In the genomic region with DNA sequence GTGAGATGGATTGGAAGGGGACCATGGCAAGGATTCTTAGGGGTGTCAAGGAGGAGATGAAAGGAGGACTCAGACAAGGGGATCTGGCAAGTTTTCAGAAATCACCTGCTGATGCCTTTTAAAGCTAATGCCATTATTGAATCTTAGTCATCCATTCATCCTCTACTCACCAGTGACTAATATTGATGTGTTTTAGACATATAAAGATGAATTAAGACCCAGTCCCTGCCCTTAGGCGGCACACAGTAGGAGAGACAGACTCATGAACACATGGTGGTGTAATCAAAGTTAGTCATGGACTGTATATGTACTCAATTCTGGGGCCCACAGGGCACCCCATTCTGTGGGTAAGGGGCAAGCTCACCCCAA, we compare ENCODE assay signal across 22 cellular contexts. TPM values are rescaled to one million over a fixed set of nuclear protein-coding genes. Genes with fewer than 3 reads are reported as not detected.
A peak's percentile ranks its signal among the peaks of the same experiment; 100 is the strongest.
DNase-seq lines count a peak whose midpoint lies in the region; ATAC-seq and TF ChIP-seq lines count a peak whose summit lies in the region.
"Had no signal": no experiment of that assay in that cellular context is flagged by ENCODE, and none has a peak within 500 bp of the region (broad histone marks: within the 10 kb centered on the region; RNA-seq: fewer than 3 reads in every experiment).

No MANE protein-coding gene starts in this region.

- peak overlapping the region; percentile 7 for H3K27ac Mint-ChIP-seq in endothelial cell (ENCODE audit: unreplicated experiment)
- no peak overlapping the region for H3K27ac Mint-ChIP-seq in stimulated activated effector memory CD8-positive, alpha-beta T cell treated with anti-CD3 and anti-CD28 coated beads, Interleukin-12 subunit alpha, Interleukin-12 subunit beta, amount 100 ng/mL, for 72 hours
- H3K27ac Mint-ChIP-seq in activated CD4-positive, alpha-beta T cell treated with anti-CD3 and anti-CD28 coated beads for 36 hours, result no peak overlapping the region
- H3K27ac Mint-ChIP-seq: naive thymus-derived CD4-positive, alpha-beta T cell; T-helper 17 cell had no signal

- H3K4me3 Mint-ChIP-seq in endothelial cell (ENCODE audit: unreplicated experiment), result no peak overlapping the region
- no peak overlapping the region for H3K4me3 Mint-ChIP-seq in stimulated activated effector memory CD8-positive, alpha-beta T cell treated with anti-CD3 and anti-CD28 coated beads, Interleukin-12 subunit alpha, Interleukin-12 subunit beta, amount 100 ng/mL, for 72 hours
- H3K4me3 Mint-ChIP-seq in activated CD4-positive, alpha-beta T cell treated with anti-CD3 and anti-CD28 coated beads for 36 hours, result no peak overlapping the region
- H3K4me3 Mint-ChIP-seq: naive thymus-derived CD4-positive, alpha-beta T cell; T-helper 17 cell had no signal

- DNase-seq in HPDE6-E6E7 (ENCODE audit: extremely low spot score) (peak; percentile 69), RPMI7951 (ENCODE audit: low read depth) (peak; percentile 59), endothelial cell (ENCODE audit: low spot score) (no peak), AG20443 (ENCODE audit: low spot score) (no peak), NCI-H510A treated with DMSO at 0.1 percent for 48 hours (lab: John Stamatoyannopoulos, UW) (no peak)
- DNase-seq in stimulated activated effector memory CD8-positive, alpha-beta T cell treated with anti-CD3 and anti-CD28 coated beads, Interleukin-12 subunit alpha, Interleukin-12 subunit beta, amount 100 ng/mL, for 72 hours (ENCODE audit: low spot score in 2 of 2), result no peak
- no peak for DNase-seq in activated CD4-positive, alpha-beta T cell treated with anti-CD3 and anti-CD28 coated beads for 36 hours
- DNase-seq: activated CD4-positive, alpha-beta T cell treated with anti-CD3 and anti-CD28 coated beads for 1 hour; activated effector memory CD4-positive, alpha-beta T cell treated with anti-CD3 and anti-CD28 coated beads, Interleukin-2, amount 50 U/mL, for 16 hours; cerebellar nuclear complex; glutamatergic neuron; KG1; left ventricle myocardium superior; midbrain; naive thymus-derived CD4-positive, alpha-beta T cell; NCI-H1436 treated with DMSO at 0.1 percent for 48 hours; NCI-H510A; NK-92 treated with Interleukin-12 subunit alpha and Interleukin-12 subunit beta, amount 100 ng/mL, for 24 hours; stimulated activated naive CD4-positive, alpha-beta T cell treated with Interleukin-2 at 50 U/mL for 16 hours; T-helper 17 cell; testis had no signal

- peak; percentile 48 for ATAC-seq in stimulated activated effector memory CD8-positive, alpha-beta T cell treated with anti-CD3 and anti-CD28 coated beads, Interleukin-12 subunit alpha, Interleukin-12 subunit beta, amount 100 ng/mL, for 72 hours
- no peak for ATAC-seq in HG03565 (IDR thresholded peaks at IDR 0.05; ENCODE audit: unreplicated experiment)
- ATAC-seq in activated CD4-positive, alpha-beta T cell treated with anti-CD3 and anti-CD28 coated beads for 36 hours, result no peak
- ATAC-seq: naive thymus-derived CD4-positive, alpha-beta T cell; T-helper 17 cell had no signal

- intact Hi-C loops in activated CD4-positive, alpha-beta T cell treated with anti-CD3 and anti-CD28 coated beads for 36 hours (cut with DNase I, micrococcal nuclease), result no loop called here

- H3K9me3 Mint-ChIP-seq in endothelial cell (ENCODE audit: unreplicated experiment), result no peaks in the 10 kb centered on the region
- H3K9me3 Mint-ChIP-seq in stimulated activated effector memory CD8-positive, alpha-beta T cell treated with anti-CD3 and anti-CD28 coated beads, Interleukin-12 subunit alpha, Interleukin-12 subunit beta, amount 100 ng/mL, for 72 hours, result no peaks in the 10 kb centered on the region
- no peaks in the 10 kb centered on the region for H3K9me3 Mint-ChIP-seq in activated CD4-positive, alpha-beta T cell treated with anti-CD3 and anti-CD28 coated beads for 36 hours (ENCODE audit: low read depth)

- no peak for TF ChIP-seq CTCF in endothelial cell (IDR thresholded peaks at IDR 0.05; ENCODE audit: unreplicated experiment)

- H3K4me1 Mint-ChIP-seq in endothelial cell (ENCODE audit: unreplicated experiment), result peaks cover 18% of the 10 kb centered on the region
- H3K4me1 Mint-ChIP-seq in stimulated activated effector memory CD8-positive, alpha-beta T cell treated with anti-CD3 and anti-CD28 coated beads, Interleukin-12 subunit alpha, Interleukin-12 subunit beta, amount 100 ng/mL, for 72 hours, result peaks cover 5% of the 10 kb centered on the region
- H3K4me1 Mint-ChIP-seq in activated CD4-positive, alpha-beta T cell treated with anti-CD3 and anti-CD28 coated beads for 36 hours, result peaks cover 1% of the 10 kb centered on the region
- H3K4me1 Mint-ChIP-seq: T-helper 17 cell had no signal

- POLR2A ChIA-PET in activated CD4-positive, alpha-beta T cell treated with anti-CD3 and anti-CD28 coated beads for 36 hours (lab: Charles Lee), result no interaction called here

- peaks cover 9% of the 10 kb centered on the region for H3K27me3 Mint-ChIP-seq in endothelial cell (ENCODE audit: unreplicated experiment)
- no peaks in the 10 kb centered on the region for H3K27me3 Mint-ChIP-seq in activated CD4-positive, alpha-beta T cell treated with anti-CD3 and anti-CD28 coated beads for 36 hours

- H3K36me3 Mint-ChIP-seq in endothelial cell (ENCODE audit: low read depth, unreplicated experiment), result no peaks in the 10 kb centered on the region
- H3K36me3 Mint-ChIP-seq in stimulated activated effector memory CD8-positive, alpha-beta T cell treated with anti-CD3 and anti-CD28 coated beads, Interleukin-12 subunit alpha, Interleukin-12 subunit beta, amount 100 ng/mL, for 72 hours, result no peaks in the 10 kb centered on the region
- no peaks in the 10 kb centered on the region for H3K36me3 Mint-ChIP-seq in activated CD4-positive, alpha-beta T cell treated with anti-CD3 and anti-CD28 coated beads for 36 hours (ENCODE audit: low read depth)
- H3K36me3 Mint-ChIP-seq: naive thymus-derived CD4-positive, alpha-beta T cell had no signal

- CTCF ChIA-PET in activated CD4-positive, alpha-beta T cell treated with anti-CD3 and anti-CD28 coated beads for 36 hours (lab: Charles Lee), result interaction anchor here (0.5 to 1.2 kb wide), 2 partner anchors 12 to 307 kb away, joined by 3 read pairs; no protein-coding TSS in a partner anchor

RNA-seq across cellular contexts. Expression of gene ATL2, which starts 56.5 kb away (rescaled TPM):
- 95.4 and 104 TPM in 2 replicates for total RNA-seq in RPMI7951 (2014; rRNA removed; shearing (Covaris generic))
- total RNA-seq in endothelial cell (ENCODE audit: unreplicated experiment), result 38.0 TPM
- 10 to 100 TPM; 29.9 to 50.3 TPM for total RNA-seq in activated CD4-positive, alpha-beta T cell treated with anti-CD3 and anti-CD28 coated beads for 36 hours

Comparison
In these comparisons a context has a peak if more than half of its experiments do, and no peak if none do; other contexts are left out.
1. DNase-seq: peak in HPDE6-E6E7 (single experiment) and RPMI7951 (single experiment); none in endothelial cell (single experiment), stimulated activated effector memory CD8-positive, alpha-beta T cell treated with anti-CD3 and anti-CD28 coated beads, Interleukin-12 subunit alpha, Interleukin-12 subunit beta, amount 100 ng/mL, for 72 hours (0 of 2), AG20443 (single experiment), NCI-H510A treated with DMSO at 0.1 percent for 48 hours (single experiment) and activated CD4-positive, alpha-beta T cell treated with anti-CD3 and anti-CD28 coated beads for 36 hours (single experiment).